ENCODE assay signal across 10 cellular contexts in genomic region chr15:70033529-70034140, GRCh38.
DNase-seq lines count a peak whose midpoint lies in the region; ATAC-seq lines count a peak whose summit lies in the region.
"Had no signal": no experiment of that assay in that cellular context is flagged by ENCODE, and none has a peak within 500 bp of the region (broad histone marks: within the 10 kb centered on the region; RNA-seq: fewer than 3 reads in every experiment).

No MANE protein-coding gene starts in this region.

- no peak overlapping the region for H3K4me3 Mint-ChIP-seq in effector memory CD8-positive, alpha-beta T cell
- H3K4me3 Mint-ChIP-seq: CD4-positive, alpha-beta memory T cell had no signal

- H3K4me1 ChIP-seq in ACC112 (ENCODE audit: control insufficient read depth, insufficient read depth, low read length, unreplicated experiment) = peaks cover 5% of the 10 kb centered on the region

- no peaks in the 10 kb centered on the region for H3K79me2 ChIP-seq in ACC112 (ENCODE audit: control insufficient read depth, insufficient read depth, low read length, unreplicated experiment)

- H2AFZ ChIP-seq in ACC112 (ENCODE audit: low read length, unreplicated experiment) = no peak overlapping the region

- no peaks in the 10 kb centered on the region for H3K36me3 ChIP-seq in ACC112 (ENCODE audit: insufficient read depth, low read length)

- H3K27me3 Mint-ChIP-seq in effector memory CD8-positive, alpha-beta T cell = peaks cover 0 to 27% of the 10 kb centered on the region in 2 donors
- H3K27me3 Mint-ChIP-seq: CD4-positive, alpha-beta memory T cell had no signal

- peaks cover 40% of the 10 kb centered on the region for H3K27me3 ChIP-seq in ACC112 (ENCODE audit: insufficient read depth, low read length)

- no peak overlapping the region for H3K27ac ChIP-seq in ACC112 (ENCODE audit: low read depth, low read length)

- no peak for ATAC-seq in GM19324 (IDR thresholded peaks at IDR 0.05; ENCODE audit: low FRiP score, unreplicated experiment)
- no peak for ATAC-seq in effector memory CD8-positive, alpha-beta T cell (replicated peaks)

- H3K4me1 Mint-ChIP-seq in effector memory CD8-positive, alpha-beta T cell (ENCODE audit: low read depth in 2 of 2) = peaks cover 0 to 1% of the 10 kb centered on the region in 2 donors
- H3K4me1 Mint-ChIP-seq: CD4-positive, alpha-beta memory T cell had no signal

- no peaks in the 10 kb centered on the region for H3K9me3 Mint-ChIP-seq in effector memory CD8-positive, alpha-beta T cell

- peak overlapping the region; percentile 50 for H3K4me3 ChIP-seq in ACC112 (ENCODE audit: low read depth, low read length)

- peak; percentile 37 for DNase-seq in LHCN-M2 (ENCODE audit: low read depth)
- peak; percentile 91 for DNase-seq in SK-N-DZ (ENCODE audit: low spot score)
- DNase-seq in kidney glomerular epithelial cell (lab: John Stamatoyannopoulos, UW) = peak; percentile 35
- no peak for DNase-seq in SKM-1 (lab: John Stamatoyannopoulos, UW; ENCODE audit: unreplicated experiment)
- no peak for DNase-seq in effector memory CD8-positive, alpha-beta T cell
- no peak for DNase-seq in activated CD4-positive, alpha-beta T cell treated with anti-CD3 and anti-CD28 coated beads, Interleukin-2, amount 50 U/mL, for 4 hours
- DNase-seq: CD4-positive, alpha-beta memory T cell; stimulated activated CD4-positive, alpha-beta T cell treated with anti-CD3 and anti-CD28 coated beads, Interleukin-4, amount 100 ng/mL, for 24 hours had no signal

- peaks cover 6% of the 10 kb centered on the region for H3K36me3 Mint-ChIP-seq in effector memory CD8-positive, alpha-beta T cell (ENCODE audit: insufficient read depth)
- H3K36me3 Mint-ChIP-seq: CD4-positive, alpha-beta memory T cell had no signal

- H3K27ac Mint-ChIP-seq in effector memory CD8-positive, alpha-beta T cell = no peak overlapping the region
- H3K27ac Mint-ChIP-seq: CD4-positive, alpha-beta memory T cell had no signal

Comparison
In these comparisons a context has a peak if more than half of its experiments do, and no peak if none do; other contexts are left out.
1. DNase-seq: peak in LHCN-M2 (single experiment), SK-N-DZ (single experiment) and kidney glomerular epithelial cell (single experiment); none in SKM-1 (single experiment), effector memory CD8-positive, alpha-beta T cell (0 of 3) and activated CD4-positive, alpha-beta T cell treated with anti-CD3 and anti-CD28 coated beads, Interleukin-2, amount 50 U/mL, for 4 hours (0 of 2).